Comparison of ENCODE assay signal across 17 cellular contexts in genomic region chr14:64149921-64150320, GRCh38.
"Had no signal": no experiment of that assay in that cellular context is flagged by ENCODE, and none has a peak within 500 bp of the region (broad histone marks: within the 10 kb centered on the region; RNA-seq: fewer than 3 reads in every experiment).

No MANE protein-coding gene starts in this region.

- DNase-seq: KBM-7, NCI-H1092, NCI-H1105 treated with DMSO at 0.1 percent for 48 hours, NCI-H1417 treated with DMSO at 0.1 percent for 48 hours, NCI-H146, NCI-H1694 treated with DMSO at 0.1 percent for 48 hours, NCI-H1930, NCI-H2081 treated with DMSO at 0.1 percent for 48 hours, NCI-H2227 treated with DMSO at 0.1 percent for 48 hours, NCI-H524, NCI-H526 treated with DMSO at 0.1 percent for 48 hours, NCI-H748 treated with DMSO at 0.1 percent for 48 hours, SHP77, SK-N-SH had no signal

- H3K9me3 ChIP-seq: SK-N-SH had no signal

- H3K27ac ChIP-seq: HL-60, RWPE1 had no signal

- ATAC-seq: Panc1 had no signal
